ENCODE assay signal across 1 cellular context in the genomic region with DNA sequence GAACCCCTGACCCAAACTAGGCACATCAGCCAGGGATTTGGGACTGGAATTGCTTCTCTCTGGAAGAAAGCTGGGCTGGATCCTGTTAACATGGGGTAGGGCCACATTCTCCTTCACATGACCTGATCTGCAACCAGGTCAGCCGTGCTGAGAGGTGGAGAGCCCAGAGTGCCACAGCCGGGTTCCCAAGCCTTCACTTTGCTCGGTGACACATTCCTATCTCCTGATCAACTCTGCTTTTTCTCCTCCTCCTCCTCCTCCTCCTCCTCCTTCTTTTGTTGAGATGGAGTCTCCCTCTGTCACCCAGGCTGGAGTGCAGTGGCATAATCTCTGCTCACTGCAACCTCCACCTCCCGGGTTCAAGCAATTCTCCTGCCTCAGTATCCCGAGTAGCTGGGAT.
TF ChIP-seq lines count a peak whose summit lies in the region.
"Not testable (repeated sequence)": the region's sequence is repeated elsewhere in the genome, so short reads cannot be mapped to it uniquely, and the experiment has no call there.

No MANE protein-coding gene starts in this region.

TF ChIP-seq in K562, 482 proteins besides CTCF, POLR2A, EP300 and RAD21:
- TF ChIP-seq, protein P1, sequence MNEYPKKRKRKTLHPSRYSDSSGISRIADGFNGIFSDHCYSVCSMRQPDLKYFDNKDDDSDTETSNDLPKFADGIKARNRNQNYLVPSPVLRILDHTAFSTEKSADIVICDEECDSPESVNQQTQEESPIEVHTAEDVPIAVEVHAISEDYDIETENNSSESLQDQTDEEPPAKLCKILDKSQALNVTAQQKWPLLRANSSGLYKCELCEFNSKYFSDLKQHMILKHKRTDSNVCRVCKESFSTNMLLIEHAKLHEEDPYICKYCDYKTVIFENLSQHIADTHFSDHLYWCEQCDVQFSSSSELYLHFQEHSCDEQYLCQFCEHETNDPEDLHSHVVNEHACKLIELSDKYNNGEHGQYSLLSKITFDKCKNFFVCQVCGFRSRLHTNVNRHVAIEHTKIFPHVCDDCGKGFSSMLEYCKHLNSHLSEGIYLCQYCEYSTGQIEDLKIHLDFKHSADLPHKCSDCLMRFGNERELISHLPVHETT (CRISPR knock-in tag; conservative IDR thresholded peaks at IDR 0.05 in 1 of 2, IDR thresholded peaks at IDR 0.05 in 1 of 2): peak in 1 of 2 experiments; percentile 15; a peak in 1 of 4 replicates
- TF ChIP-seq, protein P2, sequence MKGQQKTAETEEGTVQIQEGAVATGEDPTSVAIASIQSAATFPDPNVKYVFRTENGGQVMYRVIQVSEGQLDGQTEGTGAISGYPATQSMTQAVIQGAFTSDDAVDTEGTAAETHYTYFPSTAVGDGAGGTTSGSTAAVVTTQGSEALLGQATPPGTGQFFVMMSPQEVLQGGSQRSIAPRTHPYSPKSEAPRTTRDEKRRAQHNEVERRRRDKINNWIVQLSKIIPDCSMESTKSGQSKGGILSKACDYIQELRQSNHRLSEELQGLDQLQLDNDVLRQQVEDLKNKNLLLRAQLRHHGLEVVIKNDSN (CRISPR knock-in tag; IDR thresholded peaks at IDR 0.05): 0 out of 2 replicates have a peak, but pooled peaks have one; percentile 25
- TF ChIP-seq, protein P3, sequence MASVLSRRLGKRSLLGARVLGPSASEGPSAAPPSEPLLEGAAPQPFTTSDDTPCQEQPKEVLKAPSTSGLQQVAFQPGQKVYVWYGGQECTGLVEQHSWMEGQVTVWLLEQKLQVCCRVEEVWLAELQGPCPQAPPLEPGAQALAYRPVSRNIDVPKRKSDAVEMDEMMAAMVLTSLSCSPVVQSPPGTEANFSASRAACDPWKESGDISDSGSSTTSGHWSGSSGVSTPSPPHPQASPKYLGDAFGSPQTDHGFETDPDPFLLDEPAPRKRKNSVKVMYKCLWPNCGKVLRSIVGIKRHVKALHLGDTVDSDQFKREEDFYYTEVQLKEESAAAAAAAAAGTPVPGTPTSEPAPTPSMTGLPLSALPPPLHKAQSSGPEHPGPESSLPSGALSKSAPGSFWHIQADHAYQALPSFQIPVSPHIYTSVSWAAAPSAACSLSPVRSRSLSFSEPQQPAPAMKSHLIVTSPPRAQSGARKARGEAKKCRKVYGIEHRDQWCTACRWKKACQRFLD (CRISPR knock-in tag; IDR thresholded peaks at IDR 0.05): 0 out of 2 replicates have a peak, but pooled peaks have one; percentile 5
- TF ChIP-seq TEAD1 (CRISPR knock-in tag; IDR thresholded peaks at IDR 0.05) (peak in 1 of 2 experiments; percentile 11; a peak in 1 of 4 replicates), NR4A1 (tag; IDR thresholded peaks at IDR 0.05) (0 out of 2 replicates have a peak, but pooled peaks have one; percentile 13), ZNF644 (tag; IDR thresholded peaks at IDR 0.05; ENCODE audit: low read depth) (0 out of 2 replicates have a peak, but pooled peaks have one; percentile 6), ZBTB2 (IDR thresholded peaks at IDR 0.05) (0 out of 2 replicates have a peak, but pooled peaks have one; percentile 1)
- TF ChIP-seq, protein P4, sequence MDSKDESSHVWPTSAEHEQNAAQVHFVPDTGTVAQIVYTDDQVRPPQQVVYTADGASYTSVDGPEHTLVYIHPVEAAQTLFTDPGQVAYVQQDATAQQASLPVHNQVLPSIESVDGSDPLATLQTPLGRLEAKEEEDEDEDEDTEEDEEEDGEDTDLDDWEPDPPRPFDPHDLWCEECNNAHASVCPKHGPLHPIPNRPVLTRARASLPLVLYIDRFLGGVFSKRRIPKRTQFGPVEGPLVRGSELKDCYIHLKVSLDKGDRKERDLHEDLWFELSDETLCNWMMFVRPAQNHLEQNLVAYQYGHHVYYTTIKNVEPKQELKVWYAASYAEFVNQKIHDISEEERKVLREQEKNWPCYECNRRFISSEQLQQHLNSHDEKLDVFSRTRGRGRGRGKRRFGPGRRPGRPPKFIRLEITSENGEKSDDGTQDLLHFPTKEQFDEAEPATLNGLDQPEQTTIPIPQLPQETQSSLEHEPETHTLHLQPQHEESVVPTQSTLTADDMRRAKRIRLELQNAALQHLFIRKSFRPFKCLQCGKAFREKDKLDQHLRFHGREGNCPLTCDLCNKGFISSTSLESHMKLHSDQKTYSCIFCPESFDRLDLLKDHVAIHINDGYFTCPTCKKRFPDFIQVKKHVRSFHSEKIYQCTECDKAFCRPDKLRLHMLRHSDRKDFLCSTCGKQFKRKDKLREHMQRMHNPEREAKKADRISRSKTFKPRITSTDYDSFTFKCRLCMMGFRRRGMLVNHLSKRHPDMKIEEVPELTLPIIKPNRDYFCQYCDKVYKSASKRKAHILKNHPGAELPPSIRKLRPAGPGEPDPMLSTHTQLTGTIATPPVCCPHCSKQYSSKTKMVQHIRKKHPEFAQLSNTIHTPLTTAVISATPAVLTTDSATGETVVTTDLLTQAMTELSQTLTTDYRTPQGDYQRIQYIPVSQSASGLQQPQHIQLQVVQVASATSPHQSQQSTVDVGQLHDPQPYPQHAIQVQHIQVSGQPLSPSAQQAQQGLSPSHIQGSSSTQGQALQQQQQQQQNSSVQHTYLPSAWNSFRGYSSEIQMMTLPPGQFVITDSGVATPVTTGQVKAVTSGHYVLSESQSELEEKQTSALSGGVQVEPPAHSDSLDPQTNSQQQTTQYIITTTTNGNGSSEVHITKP (IDR thresholded peaks at IDR 0.05; ENCODE audit: partially characterized antibody): peak; percentile 41
- not testable (repeated sequence) for TF ChIP-seq NR4A1 (CRISPR knock-in tag; IDR thresholded peaks at IDR 0.05)
